ENCODE assay signal across 8 cellular contexts in the genomic region with DNA sequence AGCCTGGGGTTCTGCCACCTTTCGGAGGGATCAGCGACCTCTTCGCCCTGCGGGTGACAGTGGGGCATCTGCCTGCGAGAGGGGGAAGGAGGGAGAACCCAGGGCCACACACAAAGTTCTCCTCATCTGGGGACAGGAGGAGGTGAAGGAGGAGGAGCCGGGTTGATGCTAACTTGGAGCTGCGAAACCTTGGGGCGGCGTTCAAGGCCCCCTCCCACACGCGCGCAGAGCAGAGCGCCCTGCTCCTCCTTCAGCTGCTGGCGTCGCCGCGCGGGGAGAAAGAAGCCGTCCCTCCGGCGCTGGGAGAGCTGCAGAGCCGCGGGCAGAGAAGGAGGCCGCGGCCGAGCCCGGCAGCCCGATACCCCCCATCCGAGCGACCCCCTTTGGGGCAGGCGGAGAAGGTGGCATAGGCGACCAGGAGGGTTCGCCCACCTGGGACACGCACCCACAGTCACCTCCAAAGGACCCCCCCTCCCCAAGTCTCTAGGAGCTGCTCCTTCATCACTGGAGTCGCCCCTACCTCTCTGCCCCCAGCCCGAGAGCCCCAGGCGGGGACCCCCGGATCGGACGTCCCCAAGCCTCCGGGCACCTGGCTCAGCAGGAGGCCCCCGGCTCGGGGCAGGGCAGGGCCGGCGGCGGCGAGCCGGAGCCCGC. TPM values are rescaled to one million over a fixed set of nuclear protein-coding genes. Genes with fewer than 3 reads are reported as not detected.
A peak's percentile ranks its signal among the peaks of the same experiment; 100 is the strongest.
DNase-seq lines count a peak whose midpoint lies in the region; ATAC-seq and TF ChIP-seq lines count a peak whose summit lies in the region.

A gene with protein sequence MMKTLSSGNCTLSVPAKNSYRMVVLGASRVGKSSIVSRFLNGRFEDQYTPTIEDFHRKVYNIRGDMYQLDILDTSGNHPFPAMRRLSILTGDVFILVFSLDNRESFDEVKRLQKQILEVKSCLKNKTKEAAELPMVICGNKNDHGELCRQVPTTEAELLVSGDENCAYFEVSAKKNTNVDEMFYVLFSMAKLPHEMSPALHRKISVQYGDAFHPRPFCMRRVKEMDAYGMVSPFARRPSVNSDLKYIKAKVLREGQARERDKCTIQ (plus strand): TSS at position 232 of the 654 bp plus-strand sequence. CDS start 5,979 bp downstream, outside the sequence.

- no peaks in the 10 kb centered on the region for H3K36me3 Mint-ChIP-seq in activated CD4-positive, alpha-beta T cell treated with anti-CD3 and anti-CD28 coated beads, Interleukin-2, amount 10 ng/mL, durations not matched to agents 7 days and 5 days (ENCODE audit: low read depth)
- H3K36me3 Mint-ChIP-seq in nephron (ENCODE audit: low read depth) = no peaks in the 10 kb centered on the region

- H3K27me3 Mint-ChIP-seq in activated CD4-positive, alpha-beta T cell treated with anti-CD3 and anti-CD28 coated beads, Interleukin-2, amount 10 ng/mL, durations not matched to agents 7 days and 5 days = peaks cover 42% of the 10 kb centered on the region
- H3K27me3 Mint-ChIP-seq in nephron (ENCODE audit: low read depth) = peaks cover 73% of the 10 kb centered on the region

- ATAC-seq in thoracic aorta (ENCODE audit: insufficient number of reproducible peaks, low FRiP score, low read depth) (no peak), GM19395 (IDR thresholded peaks at IDR 0.05; ENCODE audit: unreplicated experiment) (no peak)

- in situ Hi-C loops in KBM-7 (cut with MboI; ENCODE audit: low pct_unique_long_range_greater_than_20kb, low sequenced_read_pairs) = no loop called here

- no peak for TF ChIP-seq CTCF in GM06990 (IDR thresholded peaks at IDR 0.05; ENCODE audit: insufficient read depth, low read length, poor library complexity, severe bottlenecking)
- no peak for TF ChIP-seq CTCF in nephron (IDR thresholded peaks at IDR 0.05; ENCODE audit: unreplicated experiment in 3 of 3)
- no peak for TF ChIP-seq CTCF in thoracic aorta (IDR thresholded peaks at IDR 0.05)

- H3K4me3 Mint-ChIP-seq in activated CD4-positive, alpha-beta T cell treated with anti-CD3 and anti-CD28 coated beads, Interleukin-2, amount 10 ng/mL, durations not matched to agents 7 days and 5 days = peak within 1 kb of the TSS; percentile 63
- peak within 1 kb of the TSS; percentile 75 to 80 (median 77) for H3K4me3 Mint-ChIP-seq in nephron

- peaks cover 2% of the 10 kb centered on the region; the same call in 1 of the 2 replicates for H3K27me3 ChIP-seq in GM06990 (replicated peaks; ENCODE audit: control insufficient read depth, insufficient read depth, low read length)
- H3K27me3 ChIP-seq in thoracic aorta (replicated peaks; ENCODE audit: insufficient read depth) = no peaks in the 10 kb centered on the region

- no peaks in the 10 kb centered on the region for H3K36me3 ChIP-seq in GM06990 (ENCODE audit: control insufficient read depth, insufficient read depth, low read length)
- no peaks in the 10 kb centered on the region for H3K36me3 ChIP-seq in thoracic aorta

- CTCF ChIA-PET in activated CD4-positive, alpha-beta T cell treated with anti-CD3 and anti-CD28 coated beads, Interleukin-2, amount 10 ng/mL, durations not matched to agents 7 days and 5 days (lab: Charles Lee) = interaction anchor here (1.0 to 1.8 kb wide), 3 partner anchors 12 to 525 kb away, joined by 3 to 6 read pairs (median 4); no protein-coding TSS in a partner anchor

- TF ChIP-seq POLR2A in erythroblast (IDR thresholded peaks at IDR 0.05; ENCODE audit: low read length) = no peak

- POLR2A ChIA-PET in activated CD4-positive, alpha-beta T cell treated with anti-CD3 and anti-CD28 coated beads, Interleukin-2, amount 10 ng/mL, durations not matched to agents 7 days and 5 days (lab: Charles Lee) = interaction anchor here (0.6 kb wide), 1 partner anchor 112 kb away, joined by 7 read pairs; no protein-coding TSS in a partner anchor

- H3K9me3 Mint-ChIP-seq in activated CD4-positive, alpha-beta T cell treated with anti-CD3 and anti-CD28 coated beads, Interleukin-2, amount 10 ng/mL, durations not matched to agents 7 days and 5 days = no peaks in the 10 kb centered on the region
- no peaks in the 10 kb centered on the region for H3K9me3 Mint-ChIP-seq in nephron

- peaks cover 13 to 69% of the 10 kb centered on the region in 2 donors for H3K4me1 ChIP-seq in thoracic aorta (ENCODE audit: control insufficient read depth in 1 of 2, low read depth in 2 of 2)

- H3K4me1 Mint-ChIP-seq in activated CD4-positive, alpha-beta T cell treated with anti-CD3 and anti-CD28 coated beads, Interleukin-2, amount 10 ng/mL, durations not matched to agents 7 days and 5 days = peaks cover 4% of the 10 kb centered on the region
- peaks cover 16% of the 10 kb centered on the region for H3K4me1 Mint-ChIP-seq in nephron

- no peaks in the 10 kb centered on the region for H3K9me3 ChIP-seq in thoracic aorta

- no peak within 1 kb of the TSS for H3K27ac Mint-ChIP-seq in activated CD4-positive, alpha-beta T cell treated with anti-CD3 and anti-CD28 coated beads, Interleukin-2, amount 10 ng/mL, durations not matched to agents 7 days and 5 days
- no peak within 1 kb of the TSS for H3K27ac Mint-ChIP-seq in nephron

- H3K4me3 ChIP-seq in GM06990 (replicated peaks; ENCODE audit: low read depth, low read length) (peak within 1 kb of the TSS; percentile 57), thoracic aorta (peak within 1 kb of the TSS; percentile 85)

- H3K27ac ChIP-seq in thoracic aorta = peak within 1 kb of the TSS; percentile 95 to 96

- no peak for DNase-seq in GM06990 (ENCODE audit: extremely low read depth, insufficient read length)
- peak; percentile 26 for DNase-seq in KBM-7
- DNase-seq in activated CD4-positive, alpha-beta T cell treated with anti-CD3 and anti-CD28 coated beads, Interleukin-2, amount 10 ng/mL, durations not matched to agents 7 days and 5 days = peak; percentile 29
- peak; percentile 38 to 42 for DNase-seq in erythroblast (lab: John Stamatoyannopoulos, UW)
- no peak for DNase-seq in thoracic aorta (ENCODE audit: low spot score)
- no peak for DNase-seq in germinal center (ENCODE audit: low spot score)

RNA-seq across cellular contexts. Expression of the gene that starts here (rescaled TPM):
- not detected for total RNA-seq in activated CD4-positive, alpha-beta T cell treated with anti-CD3 and anti-CD28 coated beads, Interleukin-2, amount 10 ng/mL, durations not matched to agents 7 days and 5 days
- total RNA-seq in thoracic aorta = 10 to 100 TPM; 14.0 to 18.8 TPM

Comparison
In these comparisons a context has a peak if more than half of its experiments do, and no peak if none do; other contexts are left out.
1. RNA of the gene that starts here (total RNA-seq): 14.0 to 18.8 TPM in thoracic aorta; not detected in activated CD4-positive, alpha-beta T cell treated with anti-CD3 and anti-CD28 coated beads, Interleukin-2, amount 10 ng/mL, durations not matched to agents 7 days and 5 days; every median in the first group is over 10 times any median in the second.
2. Peak in DNase-seq in activated CD4-positive, alpha-beta T cell treated with anti-CD3 and anti-CD28 coated beads, Interleukin-2, amount 10 ng/mL, durations not matched to agents 7 days and 5 days; RNA of the gene not detected or under 1 TPM.
3. DNase-seq: peak in KBM-7 (single experiment) and erythroblast (2 of 2); none in GM06990 (single experiment), thoracic aorta (single experiment) and germinal center (single experiment).